Comparison of ENCODE assay signal across 28 cellular contexts in genomic region chr22:44846726-44847275, GRCh38.
DNase-seq lines count a peak whose midpoint lies in the region; ATAC-seq, FAIRE-seq and TF ChIP-seq lines count a peak whose summit lies in the region.
"Had no signal": no experiment of that assay in that cellular context is flagged by ENCODE, and none has a peak within 500 bp of the region (broad histone marks: within the 10 kb centered on the region; RNA-seq: fewer than 3 reads in every experiment).

No MANE protein-coding gene starts in this region.

- H3K4me1 ChIP-seq in kidney (ENCODE audit: control insufficient read depth in 1 of 2, insufficient read depth in 1 of 2, low read depth in 1 of 2, low read length in 2 of 2): no peaks in the 10 kb centered on the region
- H3K4me1 ChIP-seq in osteoblast (ENCODE audit: insufficient read depth, low read length): no peaks in the 10 kb centered on the region
- H3K4me1 ChIP-seq in Karpas-422 (ENCODE audit: low read length): no peaks in the 10 kb centered on the region
- H3K4me1 ChIP-seq: BE2C had no signal

- H2AFZ ChIP-seq in osteoblast (ENCODE audit: low read length) (no peak overlapping the region), Karpas-422 (ENCODE audit: low read length) (no peak overlapping the region)

- FAIRE-seq in kidney (lab: Jason Lieb, UNC): no peak
- FAIRE-seq: A204.1, GM12878, GM12892, GM19239 had no signal

- H3K27me3 ChIP-seq in H7 (ENCODE audit: control insufficient read depth, insufficient read depth, low read length) (no peaks in the 10 kb centered on the region), osteoblast (ENCODE audit: insufficient read depth, low read length) (no peaks in the 10 kb centered on the region), Karpas-422 (ENCODE audit: low read length) (no peaks in the 10 kb centered on the region)
- H3K27me3 ChIP-seq: BE2C, BLaER1 had no signal

- no peak overlapping the region for H3K27ac ChIP-seq in kidney (ENCODE audit: low read depth in 2 of 2, low read length in 2 of 2)
- no peak overlapping the region for H3K27ac ChIP-seq in osteoblast (ENCODE audit: low read depth, low read length)
- H3K27ac ChIP-seq in Karpas-422 (ENCODE audit: low read length): no peak overlapping the region
- H3K27ac ChIP-seq: BLaER1 had no signal

- H3K9me2 ChIP-seq in Karpas-422 (replicated peaks; ENCODE audit: insufficient read depth, low read length): no peaks in the 10 kb centered on the region

- H3K4me3 Mint-ChIP-seq in neural crest cell: no peak overlapping the region
- H3K4me3 Mint-ChIP-seq: CD14-positive monocyte; CD4-positive, alpha-beta memory T cell; CD4-positive, CD25-positive, alpha-beta regulatory T cell; CD8-positive, alpha-beta memory T cell had no signal

- TF ChIP-seq CTCF in kidney (IDR thresholded peaks at IDR 0.05; ENCODE audit: borderline replicate concordance, extremely low read depth, insufficient read depth) (no peak), neural crest cell (conservative IDR thresholded peaks at IDR 0.05) (no peak), osteoblast (IDR thresholded peaks at IDR 0.05; ENCODE audit: extremely low read depth, low read depth, low read length) (no peak)

- H3K27me3 Mint-ChIP-seq in neural crest cell (ENCODE audit: low read depth): no peaks in the 10 kb centered on the region
- H3K27me3 Mint-ChIP-seq: CD8-positive, alpha-beta memory T cell had no signal

- ATAC-seq in GM19455 (IDR thresholded peaks at IDR 0.05; ENCODE audit: unreplicated experiment) (no peak), GM18502 (IDR thresholded peaks at IDR 0.05; ENCODE audit: poor library complexity, unreplicated experiment) (no peak)
- ATAC-seq: GM12878 had no signal

- H4K20me1 ChIP-seq in osteoblast (ENCODE audit: insufficient read depth, low read length) (no peaks in the 10 kb centered on the region), Karpas-422 (ENCODE audit: insufficient read depth, low read depth, low read length) (no peaks in the 10 kb centered on the region)
- H4K20me1 ChIP-seq: BLaER1 had no signal

- DNase-seq in H7 (peak; percentile 31), kidney (peak; percentile 57), neural crest cell (ENCODE audit: low read depth, low spot score) (no peak), osteoblast (ENCODE audit: insufficient read length, low spot score, missing footprints) (peak; percentile 27), Karpas-422 (no peak), H4 (ENCODE audit: low spot score) (no peak)
- DNase-seq: 8988T; ACHN; BE2C; CD4-positive, alpha-beta memory T cell; CD4-positive, CD25-positive, alpha-beta regulatory T cell; COR-L47; DMS 273 treated with DMSO at 0.1 percent for 48 hours; DMS153; DMS53; DMS79; DND-41; EL; GDM1 had no signal

- peak overlapping the region; percentile 57 for H3K27ac Mint-ChIP-seq in neural crest cell (ENCODE audit: unreplicated experiment)
- H3K27ac Mint-ChIP-seq: CD14-positive monocyte; CD4-positive, CD25-positive, alpha-beta regulatory T cell had no signal

- H3K36me3 ChIP-seq in H7 (replicated peaks; ENCODE audit: control insufficient read depth, insufficient read depth, low read length) (peaks cover 2% of the 10 kb centered on the region), kidney (ENCODE audit: control insufficient read depth in 1 of 2, insufficient read depth in 2 of 2, low read length in 2 of 2) (no peaks in the 10 kb centered on the region), osteoblast (ENCODE audit: insufficient read depth, low read length) (no peaks in the 10 kb centered on the region), Karpas-422 (ENCODE audit: insufficient read depth, low read length) (no peaks in the 10 kb centered on the region)
- H3K36me3 ChIP-seq: BE2C, BLaER1 had no signal

- no peaks in the 10 kb centered on the region for H3K79me2 ChIP-seq in osteoblast (ENCODE audit: insufficient read depth, low read length)
- H3K79me2 ChIP-seq in Karpas-422 (ENCODE audit: low read length): no peaks in the 10 kb centered on the region

- H3K9ac ChIP-seq in kidney (ENCODE audit: low read length in 2 of 2) (no peak overlapping the region), Karpas-422 (ENCODE audit: low read length) (no peak overlapping the region)
- H3K9ac ChIP-seq: BLaER1 had no signal

- H3K9me3 Mint-ChIP-seq in neural crest cell: peaks cover 3% of the 10 kb centered on the region

- no peak overlapping the region for H3K4me3 ChIP-seq in H7 (ENCODE audit: insufficient read depth, low read depth, low read length)
- H3K4me3 ChIP-seq in kidney (ENCODE audit: low read length in 2 of 2): no peak overlapping the region
- no peak overlapping the region for H3K4me3 ChIP-seq in osteoblast (ENCODE audit: insufficient read depth, low read length)
- H3K4me3 ChIP-seq in Karpas-422 (ENCODE audit: low read length): no peak overlapping the region
- H3K4me3 ChIP-seq: BLaER1, GM12878 had no signal

- no peaks in the 10 kb centered on the region for H3K4me1 Mint-ChIP-seq in neural crest cell
- H3K4me1 Mint-ChIP-seq: CD14-positive monocyte; CD4-positive, alpha-beta memory T cell; CD4-positive, CD25-positive, alpha-beta regulatory T cell; CD8-positive, alpha-beta memory T cell had no signal

- no peaks in the 10 kb centered on the region for H3K36me3 Mint-ChIP-seq in neural crest cell (ENCODE audit: low read depth)
- H3K36me3 Mint-ChIP-seq: CD14-positive monocyte; CD4-positive, alpha-beta memory T cell; CD4-positive, CD25-positive, alpha-beta regulatory T cell had no signal

- intact Hi-C loops in kidney (cut with DNase I): no loop called here

- H3K9me3 ChIP-seq in kidney (ENCODE audit: control insufficient read depth in 1 of 2, low read length in 2 of 2) (no peaks in the 10 kb centered on the region), osteoblast (ENCODE audit: low read depth, low read length) (no peaks in the 10 kb centered on the region), Karpas-422 (ENCODE audit: low read length) (no peaks in the 10 kb centered on the region)
- H3K9me3 ChIP-seq: BE2C had no signal

- H3K4me2 ChIP-seq in osteoblast (ENCODE audit: insufficient read depth, low read length): no peak overlapping the region
- H3K4me2 ChIP-seq in Karpas-422 (ENCODE audit: low read depth, low read length, poor library complexity, severe bottlenecking): no peak overlapping the region
- H3K4me2 ChIP-seq: BLaER1 had no signal

Comparison
In these comparisons a context has a peak if more than half of its experiments do, and no peak if none do; other contexts are left out.
1. DNase-seq: peak in H7 (single experiment), kidney (single experiment) and osteoblast (single experiment); none in neural crest cell (single experiment), Karpas-422 (single experiment) and H4 (single experiment).